1 cellular context compared by ENCODE assay signal in genomic region chr6:158056804-158057203, GRCh38.
TF ChIP-seq lines count a peak whose summit lies in the region.

No MANE protein-coding gene starts in this region.

TF ChIP-seq in HCT116, 20 proteins besides CTCF, POLR2A, EP300 and RAD21 (continued from another document):
- no peak for TF ChIP-seq ZBTB33 (IDR thresholded peaks at IDR 0.05; ENCODE audit: extremely low read depth, insufficient replicate concordance, low read length)
- no peak for TF ChIP-seq ZNF274 (IDR thresholded peaks at IDR 0.05; ENCODE audit: low read depth, low read length)
- no peak for TF ChIP-seq SIN3A (IDR thresholded peaks at IDR 0.05; ENCODE audit: low read depth)
- no peak for TF ChIP-seq CBX3 (IDR thresholded peaks at IDR 0.05; ENCODE audit: low read depth)
